ENCODE assay signal across 15 cellular contexts in the genomic region with DNA sequence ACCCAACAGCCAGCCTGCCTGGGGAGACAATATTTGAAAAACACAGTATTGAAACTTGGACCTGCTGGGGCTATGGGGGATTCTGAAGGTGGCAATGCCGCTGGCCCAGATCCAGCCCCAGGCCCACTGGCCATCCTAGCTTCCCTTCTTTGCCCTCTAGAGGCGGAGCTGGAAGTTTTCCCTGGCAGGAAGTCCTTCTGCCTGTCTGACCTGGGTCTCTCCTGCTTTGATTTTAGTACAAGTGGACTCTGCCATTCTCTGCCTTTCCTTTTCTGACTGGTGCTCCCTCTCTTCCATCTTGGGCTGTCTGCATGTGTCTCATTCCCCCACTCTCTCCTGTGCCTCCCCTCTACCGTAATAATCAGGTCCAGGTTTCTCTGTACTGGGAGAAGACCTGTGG. TPM values are rescaled to one million over a fixed set of nuclear protein-coding genes. Genes with fewer than 3 reads are reported as not detected.
DNase-seq lines count a peak whose midpoint lies in the region; ATAC-seq, FAIRE-seq and TF ChIP-seq lines count a peak whose summit lies in the region.
"Had no signal": no experiment of that assay in that cellular context is flagged by ENCODE, and none has a peak within 500 bp of the region (broad histone marks: within the 10 kb centered on the region; RNA-seq: fewer than 3 reads in every experiment).

No MANE protein-coding gene starts in this region.

- H3K9me3 ChIP-seq in MG63: no peaks in the 10 kb centered on the region
- H3K9me3 ChIP-seq in kidney (ENCODE audit: control insufficient read depth in 1 of 2, low read length in 2 of 2): no peaks in the 10 kb centered on the region
- H3K9me3 ChIP-seq in suprapubic skin: no peaks in the 10 kb centered on the region

- peaks cover 12% of the 10 kb centered on the region for H3K36me3 ChIP-seq in MG63
- H3K36me3 ChIP-seq in brain microvascular endothelial cell (replicated peaks): no peaks in the 10 kb centered on the region
- H3K36me3 ChIP-seq in kidney (ENCODE audit: control insufficient read depth in 1 of 2, insufficient read depth in 2 of 2, low read length in 2 of 2): no peaks in the 10 kb centered on the region
- no peaks in the 10 kb centered on the region for H3K36me3 ChIP-seq in suprapubic skin

- no peak for FAIRE-seq in kidney (lab: Jason Lieb, UNC)

- in situ Hi-C loops in brain microvascular endothelial cell (cut with HindIII; ENCODE audit: low pct_ligation_motif_present, low sequenced_read_pairs): no loop called here

- DNase-seq in MG63 (peak; percentile 35), brain microvascular endothelial cell (no peak), kidney (no peak), suprapubic skin (ENCODE audit: low spot score in 2 of 2) (no peak), DMS 273 (lab: John Stamatoyannopoulos, UW; ENCODE audit: unreplicated experiment) (no peak), GM20000 (ENCODE audit: low spot score) (no peak)
- DNase-seq: activated CD4-positive, alpha-beta memory T cell treated with anti-CD3 and anti-CD28 coated beads for 36 hours; activated T-cell treated with anti-CD3 and anti-CD28 coated beads, Interleukin-2, amount 50 U/mL, for 72 hours; NCI-H1417 treated with DMSO at 0.1 percent for 48 hours had no signal

- H3K27ac ChIP-seq in brain microvascular endothelial cell: no peak overlapping the region
- H3K27ac ChIP-seq in kidney (ENCODE audit: low read depth in 2 of 2, low read length in 2 of 2): peak overlapping the region; percentile 63 to 71
- H3K27ac ChIP-seq in suprapubic skin: peak overlapping the region; percentile 90

- peak overlapping the region in 1 of 2 donors; percentile 46 for H3K9ac ChIP-seq in kidney (ENCODE audit: low read length in 2 of 2)

- no peak for TF ChIP-seq POLR2A in suprapubic skin (IDR thresholded peaks at IDR 0.05)

- ATAC-seq in HG03039 (IDR thresholded peaks at IDR 0.05; ENCODE audit: unreplicated experiment): no peak
- ATAC-seq: activated T-cell treated with anti-CD3 and anti-CD28 coated beads, Interleukin-2, amount 50 U/mL, for 72 hours; HCT116; stimulated activated memory B cell treated with anti-CD40 and anti-IgM and Interleukin-4, amounts not matched to agents 10 μg/mL and 1 μg/mL and 100 μg/mL, for 72 hours had no signal

- TF ChIP-seq CTCF in brain microvascular endothelial cell (IDR thresholded peaks at IDR 0.05; ENCODE audit: low read depth, low read length, missing control alignments) (peak; percentile 9), kidney (IDR thresholded peaks at IDR 0.05; ENCODE audit: borderline replicate concordance, extremely low read depth, insufficient read depth) (no peak), suprapubic skin (IDR thresholded peaks at IDR 0.05) (no peak), GM20000 (IDR thresholded peaks at IDR 0.05; ENCODE audit: extremely low read depth, missing control alignments) (no peak)

- no peak for TF ChIP-seq EP300 in suprapubic skin (IDR thresholded peaks at IDR 0.05)

- WGBS in suprapubic skin: 60% methylated on average over 3 of the region's 3 CpGs

- H3K4me1 ChIP-seq in kidney (ENCODE audit: control insufficient read depth in 1 of 2, insufficient read depth in 1 of 2, low read depth in 1 of 2, low read length in 2 of 2): peaks cover 23 to 46% of the 10 kb centered on the region in 2 donors
- H3K4me1 ChIP-seq in suprapubic skin: peaks cover 90% of the 10 kb centered on the region

- no peaks in the 10 kb centered on the region for H3K27me3 ChIP-seq in MG63
- H3K27me3 ChIP-seq in brain microvascular endothelial cell (replicated peaks): peaks cover 8% of the 10 kb centered on the region
- peaks cover 7% of the 10 kb centered on the region for H3K27me3 ChIP-seq in suprapubic skin

- intact Hi-C loops in kidney (cut with DNase I): no loop called here

- no peak overlapping the region for H3K4me3 ChIP-seq in MG63
- H3K4me3 ChIP-seq in brain microvascular endothelial cell (ENCODE audit: low read depth, low read length): no peak overlapping the region
- H3K4me3 ChIP-seq in kidney (ENCODE audit: low read length in 2 of 2): no peak overlapping the region
- peak overlapping the region; percentile 64 for H3K4me3 ChIP-seq in suprapubic skin
- H3K4me3 ChIP-seq: lung had no signal

RNA-seq across cellular contexts. Expression of a gene that starts 3.6 kb away (rescaled TPM):
- total RNA-seq in MG63 (2014; rRNA removed; shearing (Covaris generic); ENCODE audit: low replicate concordance): 11.7 and 22.9 TPM in 2 replicates
- 39.9 TPM for total RNA-seq in kidney
- 36.7 TPM for polyA plus RNA-seq in kidney (ENCODE audit: insufficient read depth, low read depth, low replicate concordance)
- 100 to 1,000 TPM; 123 to 188 (median 130) TPM for total RNA-seq in suprapubic skin

RNA-seq across cellular contexts. Expression of a gene that starts 32.7 kb away (rescaled TPM):
- not detected in 2 replicates for total RNA-seq in MG63 (2014; rRNA removed; shearing (Covaris generic); ENCODE audit: low replicate concordance)
- total RNA-seq in kidney (not detected), suprapubic skin (under 1 TPM in 1 of 4 donors, not detected in 3; 0.64 TPM)
- polyA plus RNA-seq in kidney (ENCODE audit: insufficient read depth, low read depth, low replicate concordance): not detected
- total RNA-seq: activated CD4-positive, alpha-beta memory T cell treated with anti-CD3 and anti-CD28 coated beads for 36 hours; activated T-cell treated with anti-CD3 and anti-CD28 coated beads, Interleukin-2, amount 50 U/mL, for 72 hours; Daoy; lung; neural crest cell had no signal

RNA-seq across cellular contexts. Expression of a gene that starts 46.3 kb away (rescaled TPM):
- not detected in 2 replicates for total RNA-seq in MG63 (2014; rRNA removed; shearing (Covaris generic); ENCODE audit: low replicate concordance)
- total RNA-seq in kidney (1.6 TPM), suprapubic skin (1 to 10 TPM in 2 of 4 donors, under 1 TPM in 2; 0.25 to 2.2 (median 1.00) TPM)
- 4.2 TPM for polyA plus RNA-seq in kidney (ENCODE audit: insufficient read depth, low read depth, low replicate concordance)
- total RNA-seq: activated CD4-positive, alpha-beta memory T cell treated with anti-CD3 and anti-CD28 coated beads for 36 hours; activated T-cell treated with anti-CD3 and anti-CD28 coated beads, Interleukin-2, amount 50 U/mL, for 72 hours; Daoy had no signal
